In the genomic region with DNA sequence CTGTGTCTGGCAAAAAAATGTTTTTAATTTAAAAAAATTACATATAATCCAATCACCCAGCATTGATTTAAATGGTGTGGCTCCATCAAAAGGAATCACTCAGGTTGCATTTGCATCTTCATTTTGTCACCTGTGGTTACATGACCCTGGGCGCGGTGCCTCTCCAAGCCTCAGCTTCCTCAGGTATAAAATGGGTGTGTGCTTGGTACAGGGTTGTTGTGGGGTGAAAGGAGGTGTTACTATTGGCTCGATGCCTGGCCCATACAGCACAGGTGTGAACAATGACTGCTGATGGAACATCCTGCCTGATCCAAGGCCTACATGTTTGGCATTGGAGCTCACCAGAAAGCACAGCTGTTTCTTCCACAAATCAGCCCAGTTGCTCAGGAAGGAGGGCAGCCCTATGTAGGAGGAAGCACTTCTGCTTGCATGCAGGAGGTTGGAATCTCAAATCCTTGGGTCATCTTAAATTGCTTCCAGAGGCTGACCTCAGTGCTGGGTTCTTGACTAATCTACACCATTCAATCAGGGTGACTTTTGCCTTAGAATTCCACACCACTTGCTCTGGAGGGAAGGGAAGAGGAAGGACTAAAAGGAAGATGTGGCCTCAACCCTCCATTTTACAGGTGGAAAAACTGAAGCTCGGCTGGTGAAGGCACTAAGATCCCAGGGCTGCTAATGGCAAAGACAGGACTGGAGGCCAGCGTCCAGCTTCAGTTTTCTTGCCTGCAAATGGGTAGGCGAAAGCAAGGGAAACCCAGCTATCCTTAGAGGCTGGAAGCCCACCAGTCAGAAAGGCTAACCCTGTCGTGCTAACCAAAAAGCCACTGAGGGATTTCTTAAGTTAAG, we compare ENCODE assay signal across 10 cellular contexts. TPM values are rescaled to one million over a fixed set of nuclear protein-coding genes. Genes with fewer than 3 reads are reported as not detected.
DNase-seq lines count a peak whose midpoint lies in the region; ATAC-seq, FAIRE-seq and TF ChIP-seq lines count a peak whose summit lies in the region.
"Had no signal": no experiment of that assay in that cellular context is flagged by ENCODE, and none has a peak within 500 bp of the region (broad histone marks: within the 10 kb centered on the region; RNA-seq: fewer than 3 reads in every experiment).

No MANE protein-coding gene starts in this region.

- CTCF ChIA-PET in activated CD4-positive, alpha-beta memory T cell treated with anti-CD3 and anti-CD28 coated beads for 36 hours (lab: Charles Lee), result interaction anchor here (0.6 to 1.7 kb wide), 6 partner anchors 15 to 300 kb away, joined by 3 to 5 read pairs (median 4); no protein-coding TSS in a partner anchor

- H3K36me3 ChIP-seq in BLaER1 treated with 17β-estradiol and CSF1 and Interleukin-3, amounts not matched to agents 10 nM and 100 nM, result no peaks in the 10 kb centered on the region
- no peaks in the 10 kb centered on the region for H3K36me3 ChIP-seq in body of pancreas (replicated peaks in 1 of 2; ENCODE audit: insufficient read depth in 1 of 2, low read depth in 2 of 2)
- H3K36me3 ChIP-seq: right lobe of liver had no signal

- POLR2A ChIA-PET in activated CD4-positive, alpha-beta memory T cell treated with anti-CD3 and anti-CD28 coated beads for 36 hours (lab: Charles Lee), result interaction anchor here (0.7 to 1.7 kb wide), 3 partner anchors 12 to 32 kb away, joined by 3 to 5 read pairs (median 4); a partner anchor contains a TSS

- H3K9me3 Mint-ChIP-seq in activated CD4-positive, alpha-beta memory T cell treated with anti-CD3 and anti-CD28 coated beads for 36 hours, result no peaks in the 10 kb centered on the region
- H3K9me3 Mint-ChIP-seq in memory B cell, result no peaks in the 10 kb centered on the region

- H3K9ac ChIP-seq in BLaER1 treated with 17β-estradiol and CSF1 and Interleukin-3, amounts not matched to agents 10 nM and 100 nM, result peak overlapping the region; percentile 20 to 72 (median 62); a peak in 20 of 22 replicates

- FAIRE-seq in GM12892 (lab: Jason Lieb, UNC), result peak; percentile 65
- FAIRE-seq in H54 (lab: Jason Lieb, UNC), result no peak
- FAIRE-seq: colon had no signal

- H3K4me3 Mint-ChIP-seq in activated CD4-positive, alpha-beta memory T cell treated with anti-CD3 and anti-CD28 coated beads for 36 hours, result no peak overlapping the region
- peak overlapping the region; percentile 68 for H3K4me3 Mint-ChIP-seq in memory B cell

- H3K9me3 ChIP-seq in BLaER1 treated with 17β-estradiol and CSF1 and Interleukin-3, amounts not matched to agents 10 nM and 100 nM (replicated peaks in 1 of 11), result no peaks in the 10 kb centered on the region
- H3K9me3 ChIP-seq in body of pancreas, result no peaks in the 10 kb centered on the region
- H3K9me3 ChIP-seq: right lobe of liver had no signal

- H3K36me3 Mint-ChIP-seq in activated CD4-positive, alpha-beta memory T cell treated with anti-CD3 and anti-CD28 coated beads for 36 hours, result no peaks in the 10 kb centered on the region
- no peaks in the 10 kb centered on the region for H3K36me3 Mint-ChIP-seq in memory B cell

- peak overlapping the region; percentile 19 to 86 (median 75); a peak in 19 of 22 replicates for H3K27ac ChIP-seq in BLaER1 treated with 17β-estradiol and CSF1 and Interleukin-3, amounts not matched to agents 10 nM and 100 nM
- H3K27ac ChIP-seq in body of pancreas, result no peak overlapping the region
- H3K27ac ChIP-seq: right lobe of liver had no signal

- intact Hi-C loops in activated CD4-positive, alpha-beta memory T cell treated with anti-CD3 and anti-CD28 coated beads for 36 hours (cut with micrococcal nuclease), result no loop called here
- intact Hi-C loops in body of pancreas (cut with DNase I), result no loop called here

- WGBS in body of pancreas, 2 donors, result 87 to 93% methylated on average over 7 of the region's 7 CpGs

- H4K20me1 ChIP-seq in BLaER1 treated with 17β-estradiol and CSF1 and Interleukin-3, amounts not matched to agents 10 nM and 100 nM, result peaks cover 0 to 9% (median 0%) of the 10 kb centered on the region in 11 experiments; a peak in 4 of 22 replicates

- peaks cover 80 to 100% (median 99%) of the 10 kb centered on the region in 10 experiments for H3K4me1 ChIP-seq in BLaER1 treated with 17β-estradiol and CSF1 and Interleukin-3, amounts not matched to agents 10 nM and 100 nM
- H3K4me1 ChIP-seq in body of pancreas, result peaks cover 11% of the 10 kb centered on the region
- H3K4me1 ChIP-seq: right lobe of liver had no signal

- peak overlapping the region in 7 of 10 experiments; percentile 3 to 53 (median 35); a peak in 7 of 20 replicates for H3K4me3 ChIP-seq in BLaER1 treated with 17β-estradiol and CSF1 and Interleukin-3, amounts not matched to agents 10 nM and 100 nM
- H3K4me3 ChIP-seq in body of pancreas, result no peak overlapping the region
- H3K4me3 ChIP-seq: right lobe of liver had no signal

- H3K4me2 ChIP-seq in BLaER1 treated with 17β-estradiol and CSF1 and Interleukin-3, amounts not matched to agents 10 nM and 100 nM, result peak overlapping the region; percentile 78 to 94 (median 92)

- DNase-seq in GM12892 (ENCODE audit: insufficient read length), result no peak
- DNase-seq in activated CD4-positive, alpha-beta memory T cell treated with anti-CD3 and anti-CD28 coated beads for 36 hours, result no peak
- no peak for DNase-seq in memory B cell (ENCODE audit: low spot score in 2 of 2)
- DNase-seq in body of pancreas, result no peak
- DNase-seq in superior temporal gyrus (ENCODE audit: extremely low spot score), result no peak
- DNase-seq in H54 (ENCODE audit: insufficient read length, low spot score), result no peak

- H3K27me3 ChIP-seq in BLaER1 treated with 17β-estradiol and CSF1 and Interleukin-3, amounts not matched to agents 10 nM and 100 nM, result no peaks in the 10 kb centered on the region
- no peaks in the 10 kb centered on the region for H3K27me3 ChIP-seq in body of pancreas
- H3K27me3 ChIP-seq: right lobe of liver had no signal

- peaks cover 51% of the 10 kb centered on the region for H3K4me1 Mint-ChIP-seq in activated CD4-positive, alpha-beta memory T cell treated with anti-CD3 and anti-CD28 coated beads for 36 hours (ENCODE audit: low read depth)
- peaks cover 55% of the 10 kb centered on the region for H3K4me1 Mint-ChIP-seq in memory B cell

- H3K27ac Mint-ChIP-seq in activated CD4-positive, alpha-beta memory T cell treated with anti-CD3 and anti-CD28 coated beads for 36 hours, result peak overlapping the region; percentile 35
- peak overlapping the region; percentile 93 for H3K27ac Mint-ChIP-seq in memory B cell

- ATAC-seq in memory B cell (ENCODE audit: low read depth) (no peak), body of pancreas (no peak), GM18873 (IDR thresholded peaks at IDR 0.05; ENCODE audit: low FRiP score, unreplicated experiment) (no peak)

- TF ChIP-seq CTCF in body of pancreas (IDR thresholded peaks at IDR 0.05), result no peak

- TF ChIP-seq POLR2A in GM12892 (IDR thresholded peaks at IDR 0.05; ENCODE audit: low read depth, low read length) (no peak), body of pancreas (IDR thresholded peaks at IDR 0.05) (no peak), H54 (IDR thresholded peaks at IDR 0.05; ENCODE audit: low read depth, low read length) (no peak)

- H3K27me3 Mint-ChIP-seq in activated CD4-positive, alpha-beta memory T cell treated with anti-CD3 and anti-CD28 coated beads for 36 hours, result no peaks in the 10 kb centered on the region
- no peaks in the 10 kb centered on the region for H3K27me3 Mint-ChIP-seq in memory B cell

RNA-seq across cellular contexts. Expression of a gene that starts 31.7 kb away (rescaled TPM):
- polyA plus RNA-seq in GM12892 (2012; ENCODE audit: missing spikeins), result 117 TPM
- total RNA-seq in activated CD4-positive, alpha-beta memory T cell treated with anti-CD3 and anti-CD28 coated beads for 36 hours, result 100 to 1,000 TPM; 188 to 195 TPM
- 10 to 100 TPM; 28.5 to 30.3 TPM for total RNA-seq in body of pancreas

Comparison
In these comparisons a context has a peak if more than half of its experiments do, and no peak if none do; other contexts are left out.
1. H3K27ac ChIP-seq: peak in BLaER1 treated with 17β-estradiol and CSF1 and Interleukin-3, amounts not matched to agents 10 nM and 100 nM (11 of 11); none in body of pancreas (0 of 4).
2. H3K4me3 ChIP-seq: peak in BLaER1 treated with 17β-estradiol and CSF1 and Interleukin-3, amounts not matched to agents 10 nM and 100 nM (7 of 10); none in body of pancreas (0 of 2).
3. RNA of a gene that starts 31.7 kb away (total RNA-seq): 188 to 195 TPM in activated CD4-positive, alpha-beta memory T cell treated with anti-CD3 and anti-CD28 coated beads for 36 hours; 28.5 to 30.3 TPM in body of pancreas; every median in the first group is over 4 times any median in the second.